17 cellular contexts compared by ENCODE assay signal in genomic region chr2:234676859-234677450, GRCh38.
DNase-seq lines count a peak whose midpoint lies in the region; ATAC-seq, FAIRE-seq and TF ChIP-seq lines count a peak whose summit lies in the region.
"Had no signal": no experiment of that assay in that cellular context is flagged by ENCODE, and none has a peak within 500 bp of the region (broad histone marks: within the 10 kb centered on the region; RNA-seq: fewer than 3 reads in every experiment).

No MANE protein-coding gene starts in this region.

- no peak overlapping the region for H3K4me3 Mint-ChIP-seq in type B pancreatic cell
- H3K4me3 Mint-ChIP-seq: activated CD4-positive, alpha-beta T cell treated with anti-CD3 and anti-CD28 coated beads, Interleukin-2, amount 10 ng/mL, durations not matched to agents 7 days and 5 days; stimulated activated naive CD8-positive, alpha-beta T cell treated with anti-CD3 and anti-CD28 coated beads, Interleukin-15, Interleukin-2, amounts not matched to agents 100 ng/mL and 50 ng/mL, for 24 hours had no signal

- H3K4me3 ChIP-seq in SJSA1: no peak overlapping the region
- H3K4me3 ChIP-seq in suprapubic skin: no peak overlapping the region
- no peak overlapping the region for H3K4me3 ChIP-seq in small intestine (ENCODE audit: low read depth in 1 of 2, low read length in 2 of 2)
- H3K4me3 ChIP-seq: vagina had no signal

- DNase-seq in NCI-H510A treated with DMSO at 0.1 percent for 48 hours (lab: John Stamatoyannopoulos, UW): peak; percentile 50
- no peak for DNase-seq in NCI-H510A (lab: John Stamatoyannopoulos, UW)
- peak in 1 of 2 experiments; percentile 37 for DNase-seq in SJSA1 (ENCODE audit: low read depth in 1 of 2, low spot score in 2 of 2)
- peak in 1 of 2 donors; percentile 23 for DNase-seq in suprapubic skin (ENCODE audit: low spot score in 2 of 2)
- no peak for DNase-seq in type B pancreatic cell (ENCODE audit: extremely low spot score, unreplicated experiment)
- DNase-seq in small intestine: no peak
- DNase-seq: activated CD4-positive, alpha-beta T cell treated with anti-CD3 and anti-CD28 coated beads, Interleukin-2, amount 10 ng/mL, durations not matched to agents 7 days and 5 days; dermis blood vessel endothelial cell; Karpas-422; NCI-H187 treated with DMSO at 0.1 percent for 48 hours; stimulated activated CD4-positive, alpha-beta T cell treated with anti-CD3 and anti-CD28 coated beads, Interleukin-12 subunit alpha, Interleukin-12 subunit beta, amount 100 ng/mL, for 4 hours had no signal

- no peaks in the 10 kb centered on the region for H3K9me3 ChIP-seq in SJSA1 (replicated peaks)
- H3K9me3 ChIP-seq in suprapubic skin: no peaks in the 10 kb centered on the region
- H3K9me3 ChIP-seq in small intestine (ENCODE audit: control insufficient read depth, low read depth): no peaks in the 10 kb centered on the region
- H3K9me3 ChIP-seq: vagina had no signal

- H3K36me3 ChIP-seq in SJSA1: no peaks in the 10 kb centered on the region
- no peaks in the 10 kb centered on the region for H3K36me3 ChIP-seq in suprapubic skin
- H3K36me3 ChIP-seq in small intestine (ENCODE audit: control insufficient read depth in 2 of 2, insufficient read depth in 2 of 2, low read length in 2 of 2): no peaks in the 10 kb centered on the region
- H3K36me3 ChIP-seq: brain microvascular endothelial cell, vagina had no signal

- no peaks in the 10 kb centered on the region for H3K27me3 Mint-ChIP-seq in type B pancreatic cell
- H3K27me3 Mint-ChIP-seq: stimulated activated naive CD8-positive, alpha-beta T cell treated with anti-CD3 and anti-CD28 coated beads, Interleukin-15, Interleukin-2, amounts not matched to agents 100 ng/mL and 50 ng/mL, for 24 hours had no signal

- peaks cover 21% of the 10 kb centered on the region for H3K4me1 Mint-ChIP-seq in type B pancreatic cell (ENCODE audit: unreplicated experiment)
- H3K4me1 Mint-ChIP-seq: activated CD4-positive, alpha-beta T cell treated with anti-CD3 and anti-CD28 coated beads, Interleukin-2, amount 10 ng/mL, durations not matched to agents 7 days and 5 days had no signal

- peaks cover 9% of the 10 kb centered on the region for H3K9me3 Mint-ChIP-seq in type B pancreatic cell
- H3K9me3 Mint-ChIP-seq: activated CD4-positive, alpha-beta T cell treated with anti-CD3 and anti-CD28 coated beads, Interleukin-2, amount 10 ng/mL, durations not matched to agents 7 days and 5 days; activated naive CD4-positive, alpha-beta T cell treated with anti-CD3 and anti-CD28 coated beads, Interleukin-2, amount 50 U/mL, for 72 hours; stimulated activated naive CD8-positive, alpha-beta T cell treated with anti-CD3 and anti-CD28 coated beads, Interleukin-15, Interleukin-2, amounts not matched to agents 100 ng/mL and 50 ng/mL, for 24 hours had no signal

- H3K36me3 Mint-ChIP-seq in type B pancreatic cell: no peaks in the 10 kb centered on the region
- H3K36me3 Mint-ChIP-seq: activated naive CD4-positive, alpha-beta T cell treated with anti-CD3 and anti-CD28 coated beads, Interleukin-2, amount 50 U/mL, for 72 hours had no signal

- no peak for TF ChIP-seq CTCF in suprapubic skin (IDR thresholded peaks at IDR 0.05)
- no peak for TF ChIP-seq CTCF in type B pancreatic cell (conservative IDR thresholded peaks at IDR 0.05)

- WGBS in suprapubic skin: 71% methylated on average over 7 of the region's 7 CpGs
- 79 to 84% (median 81%) methylated on average over 7 of the region's 7 CpGs for WGBS in small intestine, 3 donors

- TF ChIP-seq POLR2A in suprapubic skin (IDR thresholded peaks at IDR 0.05): no peak

- FAIRE-seq in small intestine (lab: Jason Lieb, UNC): no peak

- H3K4me1 ChIP-seq in SJSA1 (replicated peaks): peaks cover 92% of the 10 kb centered on the region
- peaks cover 22% of the 10 kb centered on the region for H3K4me1 ChIP-seq in suprapubic skin
- no peaks in the 10 kb centered on the region for H3K4me1 ChIP-seq in small intestine (ENCODE audit: control insufficient read depth in 2 of 2, insufficient read depth in 1 of 2, low read depth in 1 of 2, low read length in 1 of 2)

- H3K27ac ChIP-seq in SJSA1 (peak overlapping the region; percentile 99), layer of hippocampus (ENCODE audit: low read depth, low read length) (peak overlapping the region; percentile 4), suprapubic skin (peak overlapping the region; percentile 45), small intestine (ENCODE audit: low read depth in 1 of 2, low read length in 1 of 2) (no peak overlapping the region)
- H3K27ac ChIP-seq: brain microvascular endothelial cell, vagina had no signal

- H3K27ac Mint-ChIP-seq in type B pancreatic cell: no peak overlapping the region
- H3K27ac Mint-ChIP-seq: activated CD4-positive, alpha-beta T cell treated with anti-CD3 and anti-CD28 coated beads, Interleukin-2, amount 10 ng/mL, durations not matched to agents 7 days and 5 days; activated naive CD4-positive, alpha-beta T cell treated with anti-CD3 and anti-CD28 coated beads, Interleukin-2, amount 50 U/mL, for 72 hours; stimulated activated naive CD8-positive, alpha-beta T cell treated with anti-CD3 and anti-CD28 coated beads, Interleukin-15, Interleukin-2, amounts not matched to agents 100 ng/mL and 50 ng/mL, for 24 hours had no signal

- H3K27me3 ChIP-seq in SJSA1 (replicated peaks) (no peaks in the 10 kb centered on the region), layer of hippocampus (ENCODE audit: control insufficient read depth, insufficient read depth, low read length) (no peaks in the 10 kb centered on the region), suprapubic skin (no peaks in the 10 kb centered on the region), small intestine (ENCODE audit: control insufficient read depth in 2 of 2, insufficient read depth in 2 of 2, low read length in 2 of 2) (no peaks in the 10 kb centered on the region)
- H3K27me3 ChIP-seq: brain microvascular endothelial cell, vagina had no signal

- no peak for TF ChIP-seq EP300 in suprapubic skin (IDR thresholded peaks at IDR 0.05)

- ATAC-seq in HG03432 (IDR thresholded peaks at IDR 0.05; ENCODE audit: unreplicated experiment): no peak
- ATAC-seq: activated naive CD4-positive, alpha-beta T cell treated with anti-CD3 and anti-CD28 coated beads, Interleukin-2, amount 50 U/mL, for 72 hours had no signal

Comparison
In these comparisons a context has a peak if more than half of its experiments do, and no peak if none do; other contexts are left out.
1. H3K27ac ChIP-seq: peak in SJSA1 (single experiment), layer of hippocampus (single experiment) and suprapubic skin (single experiment); none in small intestine (0 of 2).